In the genomic region with DNA sequence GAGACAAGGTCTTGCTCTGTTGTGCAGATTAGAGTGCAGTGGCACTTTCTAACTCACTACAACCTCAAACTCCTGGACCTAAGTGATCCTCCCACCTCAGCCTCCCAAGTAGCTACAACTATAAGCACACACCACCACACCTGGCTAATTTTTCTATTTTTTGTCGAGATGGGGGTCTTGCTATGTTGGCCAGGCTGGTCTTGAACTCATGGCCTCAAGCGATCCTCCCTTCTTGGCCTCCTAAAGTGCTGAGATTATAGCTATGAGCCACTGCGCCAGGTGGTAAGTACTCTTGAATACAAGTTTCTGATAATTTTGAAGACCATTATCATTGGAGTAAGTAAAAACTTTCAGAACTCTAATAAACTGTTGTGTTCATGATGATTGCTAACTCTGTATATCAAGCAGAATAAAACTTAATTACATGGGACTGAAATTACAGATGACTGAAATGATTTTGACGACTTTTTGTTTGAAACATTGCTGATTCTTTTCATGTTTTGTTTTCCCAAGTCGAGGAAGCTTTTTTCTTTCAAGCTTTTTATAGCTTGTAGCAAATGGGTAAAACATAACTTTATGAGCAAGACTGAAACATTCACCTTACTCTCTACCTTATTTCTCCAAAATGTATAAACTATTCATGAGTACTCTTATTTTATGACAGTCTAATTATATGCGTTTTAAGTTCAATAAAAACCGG, we compare ENCODE assay signal across 19 cellular contexts. TPM values are rescaled to one million over a fixed set of nuclear protein-coding genes. Genes with fewer than 3 reads are reported as not detected.
DNase-seq lines count a peak whose midpoint lies in the region; ATAC-seq, FAIRE-seq and TF ChIP-seq lines count a peak whose summit lies in the region.
"Had no signal": no experiment of that assay in that cellular context is flagged by ENCODE, and none has a peak within 500 bp of the region (broad histone marks: within the 10 kb centered on the region; RNA-seq: fewer than 3 reads in every experiment).

No MANE protein-coding gene starts in this region.

- H3K4me1 Mint-ChIP-seq in CD4-positive, CD25-positive, alpha-beta regulatory T cell, result peaks cover 8 to 56% (median 32%) of the 10 kb centered on the region in 4 donors
- H3K4me1 Mint-ChIP-seq in GM23338, result peaks cover 2% of the 10 kb centered on the region; the same call in 1 of the 3 replicates

- ATAC-seq in CD4-positive, CD25-positive, alpha-beta regulatory T cell (ENCODE audit: low read depth in 2 of 2), result no peak
- ATAC-seq in GM23338 (no peak), K562 (no peak), pancreas (no peak), body of pancreas (no peak), foreskin keratinocyte (no peak), upper lobe of right lung (no peak)
- ATAC-seq: CD8-positive, alpha-beta T cell had no signal

- TF ChIP-seq EP300 in K562 (IDR thresholded peaks at IDR 0.05; ENCODE audit: low read length), result no peak

- no peaks in the 10 kb centered on the region for H3K4me1 ChIP-seq in CD4-positive, CD25-positive, alpha-beta regulatory T cell (ENCODE audit: control insufficient read depth, insufficient read depth, low read length, poor library complexity, severe bottlenecking)
- no peaks in the 10 kb centered on the region; the same call in 1 of the 2 replicates for H3K4me1 ChIP-seq in GM23338 (ENCODE audit: insufficient read depth)
- H3K4me1 ChIP-seq in K562 (replicated peaks in 1 of 2; ENCODE audit: control insufficient read depth in 2 of 2, insufficient read depth in 2 of 2, low read length in 2 of 2), result peaks cover under 1 to 6% of the 10 kb centered on the region in 2 experiments; a peak in 3 of 5 replicates
- peaks cover 0 to 14% (median 5%) of the 10 kb centered on the region in 3 donors for H3K4me1 ChIP-seq in pancreas
- H3K4me1 ChIP-seq in body of pancreas, result peaks cover 22% of the 10 kb centered on the region
- no peaks in the 10 kb centered on the region for H3K4me1 ChIP-seq in foreskin keratinocyte
- H3K4me1 ChIP-seq in upper lobe of right lung, result peaks cover 7% of the 10 kb centered on the region

- in situ Hi-C loops in K562 (cut with MboI), result no loop called here

- no peaks in the 10 kb centered on the region for H3K9me3 Mint-ChIP-seq in CD4-positive, CD25-positive, alpha-beta regulatory T cell
- H3K9me3 Mint-ChIP-seq in GM23338, result no peaks in the 10 kb centered on the region
- H3K9me3 Mint-ChIP-seq: CD8-positive, alpha-beta T cell; IgD-negative memory B cell had no signal

- H3K9ac ChIP-seq in K562 (ENCODE audit: insufficient read depth in 1 of 2, low read depth in 2 of 2, low read length in 2 of 2), result no peak overlapping the region
- H3K9ac ChIP-seq: KMS-11 had no signal

- no peaks in the 10 kb centered on the region for H3K27me3 Mint-ChIP-seq in CD4-positive, CD25-positive, alpha-beta regulatory T cell
- H3K27me3 Mint-ChIP-seq in GM23338 (ENCODE audit: insufficient read depth, low read depth, poor library complexity), result no peaks in the 10 kb centered on the region
- H3K27me3 Mint-ChIP-seq: B cell, IgD-negative memory B cell had no signal

- BruUV-seq in K562 (replicated peaks; lab: Mats Ljungman, UMichigan), result no TSS peak

- H4K20me1 ChIP-seq in GM23338 (replicated peaks; ENCODE audit: insufficient read depth) (peaks cover 63% of the 10 kb centered on the region), K562 (replicated peaks; ENCODE audit: control insufficient read depth, insufficient read depth, low read length) (peaks cover 7% of the 10 kb centered on the region)

- H3K79me2 ChIP-seq in GM23338 (replicated peaks; ENCODE audit: insufficient read depth) (peaks cover 100% of the 10 kb centered on the region), K562 (ENCODE audit: control insufficient read depth, insufficient read depth, low read length) (peaks cover 99% of the 10 kb centered on the region)

- H3K9me1 ChIP-seq in K562 (ENCODE audit: control insufficient read depth, insufficient read depth, low read length), result no peaks in the 10 kb centered on the region

- peaks cover 16% of the 10 kb centered on the region for H3K36me3 Mint-ChIP-seq in CD4-positive, CD25-positive, alpha-beta regulatory T cell
- H3K36me3 Mint-ChIP-seq in GM23338 (ENCODE audit: low read depth), result peaks cover 10% of the 10 kb centered on the region; the same call in 2 of the 3 replicates

- no peaks in the 10 kb centered on the region for H3K9me2 ChIP-seq in GM23338 (ENCODE audit: insufficient read depth)

- peaks cover 5% of the 10 kb centered on the region for H3K36me3 ChIP-seq in CD4-positive, CD25-positive, alpha-beta regulatory T cell (ENCODE audit: control insufficient read depth, insufficient read depth, low read length)
- H3K36me3 ChIP-seq in GM23338 (ENCODE audit: insufficient read depth), result no peaks in the 10 kb centered on the region
- peaks cover 60% of the 10 kb centered on the region for H3K36me3 ChIP-seq in K562 (ENCODE audit: control insufficient read depth, insufficient read depth, low read length)
- H3K36me3 ChIP-seq in pancreas, result no peaks in the 10 kb centered on the region
- H3K36me3 ChIP-seq in body of pancreas (replicated peaks in 1 of 2; ENCODE audit: insufficient read depth in 1 of 2, low read depth in 2 of 2), result no peaks in the 10 kb centered on the region
- H3K36me3 ChIP-seq in H7 (replicated peaks; ENCODE audit: control insufficient read depth, insufficient read depth, low read length), result peaks cover under 1% of the 10 kb centered on the region
- peaks cover 12% of the 10 kb centered on the region for H3K36me3 ChIP-seq in upper lobe of right lung

- no peak for TF ChIP-seq RAD21 in K562 (CRISPR knock-in tag; conservative IDR thresholded peaks at IDR 0.05 in 1 of 2, IDR thresholded peaks at IDR 0.05 in 1 of 2)

- H3K4me2 ChIP-seq in GM23338 (no peak overlapping the region), K562 (ENCODE audit: insufficient read depth, low read length) (no peak overlapping the region)
- H3K4me2 ChIP-seq: KMS-11 had no signal

- CTCF ChIA-PET in K562 (lab: Yijun Ruan, JAX; ENCODE audit: low intra/inter-chr PET ratio), result no interaction called here

- peak overlapping the region in 2 of 3 donors; percentile 9 to 78 for H3K27ac Mint-ChIP-seq in CD4-positive, CD25-positive, alpha-beta regulatory T cell
- H3K27ac Mint-ChIP-seq in GM23338, result no peak overlapping the region
- H3K27ac Mint-ChIP-seq: B cell; CD8-positive, alpha-beta T cell; IgD-negative memory B cell had no signal

- no peak for DNase-seq in CD4-positive, CD25-positive, alpha-beta regulatory T cell
- DNase-seq in GM23338 (ENCODE audit: low spot score), result no peak
- DNase-seq in K562 (ENCODE audit: extremely low read depth in 1 of 4, low spot score in 3 of 4), result no peak
- DNase-seq in pancreas, result no peak
- DNase-seq in body of pancreas, result no peak
- no peak for DNase-seq in H7
- no peak for DNase-seq in foreskin keratinocyte
- DNase-seq in upper lobe of right lung, result no peak
- DNase-seq: CD8-positive, alpha-beta T cell; COR-L47; DMS153; DND-41; GDM1 had no signal

- H3K4me3 Mint-ChIP-seq in CD4-positive, CD25-positive, alpha-beta regulatory T cell, result no peak overlapping the region
- no peak overlapping the region for H3K4me3 Mint-ChIP-seq in GM23338
- H3K4me3 Mint-ChIP-seq: B cell; CD8-positive, alpha-beta T cell; IgD-negative memory B cell had no signal

- H3F3A ChIP-seq in GM23338 (replicated peaks; ENCODE audit: low read depth), result peaks cover under 1% of the 10 kb centered on the region; the same call in 1 of the 2 replicates

- FAIRE-seq in K562 (lab: Jason Lieb, UNC) (no peak), pancreas (lab: Jason Lieb, UNC) (peak; percentile 67)
- FAIRE-seq: A204.1, D721Med had no signal

- no peak overlapping the region for H3K27ac ChIP-seq in CD4-positive, CD25-positive, alpha-beta regulatory T cell (ENCODE audit: insufficient read depth, low read length, poor library complexity, severe bottlenecking)
- peak overlapping the region; percentile 41; the same call in 1 of the 2 replicates for H3K27ac ChIP-seq in GM23338 (ENCODE audit: low read depth)
- H3K27ac ChIP-seq in K562 (ENCODE audit: extremely low read depth, low read depth, low read length), result no peak overlapping the region
- H3K27ac ChIP-seq in pancreas, result no peak overlapping the region
- no peak overlapping the region for H3K27ac ChIP-seq in body of pancreas
- no peak overlapping the region for H3K27ac ChIP-seq in foreskin keratinocyte
- H3K27ac ChIP-seq in upper lobe of right lung, result no peak overlapping the region
- H3K27ac ChIP-seq: C4-2B, KMS-11 had no signal

- POLR2A ChIA-PET in K562 (lab: Yijun Ruan, JAX), result interaction anchor here (0.6 kb wide), 1 partner anchor 13 kb away, joined by 3 read pairs; no protein-coding TSS in a partner anchor

- no peaks in the 10 kb centered on the region for H3K9me3 ChIP-seq in CD4-positive, CD25-positive, alpha-beta regulatory T cell (ENCODE audit: control insufficient read depth in 2 of 2, low read length in 2 of 2)
- no peaks in the 10 kb centered on the region; the same call in 1 of the 2 replicates for H3K9me3 ChIP-seq in K562 (replicated peaks; ENCODE audit: control insufficient read depth, insufficient read depth, low read depth, low read length)
- no peaks in the 10 kb centered on the region for H3K9me3 ChIP-seq in pancreas
- H3K9me3 ChIP-seq in body of pancreas, result no peaks in the 10 kb centered on the region
- H3K9me3 ChIP-seq in upper lobe of right lung, result no peaks in the 10 kb centered on the region

- no peak overlapping the region for H3K4me3 ChIP-seq in CD4-positive, CD25-positive, alpha-beta regulatory T cell (ENCODE audit: low read depth, low read length)
- H3K4me3 ChIP-seq in GM23338 (no peak overlapping the region), K562 (no peak overlapping the region), pancreas (no peak overlapping the region), body of pancreas (no peak overlapping the region), H7 (ENCODE audit: insufficient read depth, low read depth, low read length) (no peak overlapping the region), upper lobe of right lung (no peak overlapping the region)

- intact Hi-C loops in K562 (cut with micrococcal nuclease), result no loop called here
- intact Hi-C loops in pancreas (cut with DNase I), result no loop called here
- intact Hi-C loops in body of pancreas (cut with DNase I), result no loop called here
- intact Hi-C loops in upper lobe of right lung (cut with DNase I), result no loop called here

- TF ChIP-seq CTCF in GM23338 (conservative IDR thresholded peaks at IDR 0.05; ENCODE audit: low read depth in 2 of 2), result no peak
- TF ChIP-seq CTCF in K562 (IDR thresholded peaks at IDR 0.05 in 2 of 3, conservative IDR thresholded peaks at IDR 0.05 in 1 of 3; ENCODE audit: insufficient read depth in 2 of 3, low read depth in 1 of 3, low read length in 3 of 3), result no peak
- TF ChIP-seq CTCF in pancreas (IDR thresholded peaks at IDR 0.05), result no peak
- TF ChIP-seq CTCF in body of pancreas (IDR thresholded peaks at IDR 0.05), result no peak
- TF ChIP-seq CTCF in foreskin keratinocyte (conservative IDR thresholded peaks at IDR 0.05), result no peak
- no peak for TF ChIP-seq CTCF in upper lobe of right lung (IDR thresholded peaks at IDR 0.05)

- WGBS in K562 (ENCODE audit: insufficient coverage, low coverage, missing lambda C conversion rate), result 98% methylated on average over 7 of the region's 7 CpGs
- WGBS in pancreas, 2 donors, result 96 to 97% methylated on average over 7 of the region's 7 CpGs
- WGBS in body of pancreas, 2 donors, result 97 to 98% methylated on average over 7 of the region's 7 CpGs

- H2AFZ ChIP-seq in GM23338 (no peak overlapping the region), K562 (ENCODE audit: low read depth, low read length) (no peak overlapping the region)

- no peak for TF ChIP-seq POLR2A in K562 (conservative IDR thresholded peaks at IDR 0.05)
- TF ChIP-seq POLR2A in body of pancreas (IDR thresholded peaks at IDR 0.05), result no peak

- no peaks in the 10 kb centered on the region for H3K27me3 ChIP-seq in CD4-positive, CD25-positive, alpha-beta regulatory T cell (ENCODE audit: control insufficient read depth, insufficient read depth, low read length)
- H3K27me3 ChIP-seq in GM23338 (ENCODE audit: insufficient read depth) (no peaks in the 10 kb centered on the region), K562 (ENCODE audit: control insufficient read depth in 2 of 2, insufficient read depth in 2 of 2, low read length in 2 of 2) (no peaks in the 10 kb centered on the region), pancreas (no peaks in the 10 kb centered on the region), body of pancreas (no peaks in the 10 kb centered on the region), H7 (ENCODE audit: control insufficient read depth, insufficient read depth, low read length) (no peaks in the 10 kb centered on the region), foreskin keratinocyte (no peaks in the 10 kb centered on the region), upper lobe of right lung (no peaks in the 10 kb centered on the region)

RNA-seq across cellular contexts. Expression of gene LARP4B, which starts 14.6 kb away (rescaled TPM):
- 82.0 TPM for total RNA-seq in CD4-positive, CD25-positive, alpha-beta regulatory T cell
- polyA plus RNA-seq in CD4-positive, CD25-positive, alpha-beta regulatory T cell, result 10 to 100 TPM; 20.5 to 32.1 (median 27.3) TPM
- total RNA-seq in GM23338 (2014; rRNA removed; shearing (Covaris generic)), result 52.3 and 59.6 TPM in 2 replicates
- polyA plus RNA-seq in GM23338 (2016; fragmentation: Nextera tagmentation; extraction: Ambion mirVana) (14.6 and 18.3 TPM in 2 replicates), K562 (2011; rRNA removed) (63.1 and 64.1 TPM in 2 replicates), K562 (2014; fragmentation: Illumina TruSeq; extraction: Trizol) (38.5 and 44.0 TPM in 2 replicates), K562 (2014; fragmentation: Nextera tagmentation; extraction: Ambion mirVana) (10 to 100 TPM; 11.8 to 21.0 TPM), K562 (2014; rRNA removed) (42.6 and 46.6 TPM in 2 replicates), pancreas (10 to 100 TPM; 10.1 to 15.4 TPM), foreskin keratinocyte (12.6 and 14.5 TPM in 2 replicates)
- 210 and 214 TPM in 2 replicates for total RNA-seq in K562 (2011; cell fraction: chromatin; rRNA removed; ENCODE audit: low replicate concordance)
- total RNA-seq in K562 (2011; cell fraction: nucleolus; rRNA removed), result 107 and 116 TPM in 2 replicates
- 149 and 184 TPM in 2 replicates for total RNA-seq in K562 (2011; cell fraction: nucleoplasm; rRNA removed)
- total RNA-seq in K562 (2014; rRNA removed) (48.4 and 61.7 TPM in 2 replicates), K562 (2014; rRNA removed; fragmentation: Illumina TruSeq; extraction: Trizol) (28.3 and 28.6 TPM in 2 replicates), K562 (2015; rRNA removed; fragmentation: Illumina TruSeq; extraction: Trizol) (37.3 and 39.0 TPM in 2 replicates), K562 (2021) (128 and 130 TPM in 2 replicates), pancreas (10 to 100 TPM; 31.6 to 53.3 (median 35.7) TPM), body of pancreas (10 to 100 TPM; 41.0 to 61.6 TPM), foreskin keratinocyte (44.3 and 46.9 TPM in 2 replicates), upper lobe of right lung (126 TPM)
- 38.4 and 38.9 TPM in 2 replicates for polyA plus RNA-seq in K562 (2011; cell fraction: cytosol; rRNA removed)
- polyA plus RNA-seq in K562 (2011; cell fraction: nucleus; rRNA removed), result 106 and 107 TPM in 2 replicates
- polyA plus RNA-seq in K562 (2012), result 21.5 and 41.5 TPM in 2 replicates
- 95.3 and 108 TPM in 2 replicates for polyA minus RNA-seq in K562 (2011; rRNA and poly(A)+ RNA removed)
- 55.8 and 69.2 TPM in 2 replicates for polyA minus RNA-seq in K562 (2011; cell fraction: cytosol; rRNA and poly(A)+ RNA removed)
- 70.0 and 104 TPM in 2 replicates for polyA minus RNA-seq in K562 (2011; cell fraction: nucleus; rRNA and poly(A)+ RNA removed)
- 31.3 and 36.9 TPM in 2 replicates for total RNA-seq in H7 (2014; rRNA removed; shearing (Covaris generic))
